Comparison of ENCODE assay signal across 1 cellular context in genomic region chr6:159819098-159819497, GRCh38.
TF ChIP-seq lines count a peak whose summit lies in the region.

No MANE protein-coding gene starts in this region.

TF ChIP-seq in WTC11, 78 proteins besides CTCF, POLR2A, EP300 and RAD21 (continued from another document):
- TF ChIP-seq, protein P1, sequence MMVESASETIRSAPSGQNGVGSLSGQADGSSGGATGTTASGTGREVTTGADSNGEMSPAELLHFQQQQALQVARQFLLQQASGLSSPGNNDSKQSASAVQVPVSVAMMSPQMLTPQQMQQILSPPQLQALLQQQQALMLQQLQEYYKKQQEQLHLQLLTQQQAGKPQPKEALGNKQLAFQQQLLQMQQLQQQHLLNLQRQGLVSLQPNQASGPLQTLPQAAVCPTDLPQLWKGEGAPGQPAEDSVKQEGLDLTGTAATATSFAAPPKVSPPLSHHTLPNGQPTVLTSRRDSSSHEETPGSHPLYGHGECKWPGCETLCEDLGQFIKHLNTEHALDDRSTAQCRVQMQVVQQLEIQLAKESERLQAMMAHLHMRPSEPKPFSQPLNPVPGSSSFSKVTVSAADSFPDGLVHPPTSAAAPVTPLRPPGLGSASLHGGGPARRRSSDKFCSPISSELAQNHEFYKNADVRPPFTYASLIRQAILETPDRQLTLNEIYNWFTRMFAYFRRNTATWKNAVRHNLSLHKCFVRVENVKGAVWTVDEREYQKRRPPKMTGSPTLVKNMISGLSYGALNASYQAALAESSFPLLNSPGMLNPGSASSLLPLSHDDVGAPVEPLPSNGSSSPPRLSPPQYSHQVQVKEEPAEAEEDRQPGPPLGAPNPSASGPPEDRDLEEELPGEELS (CRISPR knock-in tag; IDR thresholded peaks at IDR 0.05) = no peak
